17 cellular contexts compared by ENCODE assay signal in genomic region chr5:36252722-36253340, GRCh38. TPM values are rescaled to one million over a fixed set of nuclear protein-coding genes. Genes with fewer than 3 reads are reported as not detected.
A peak's percentile ranks its signal among the peaks of the same experiment; 100 is the strongest.
DNase-seq lines count a peak whose midpoint lies in the region; ATAC-seq and TF ChIP-seq lines count a peak whose summit lies in the region.
"Had no signal": no experiment of that assay in that cellular context is flagged by ENCODE, and none has a peak within 500 bp of the region (broad histone marks: within the 10 kb centered on the region; RNA-seq: fewer than 3 reads in every experiment).

No MANE protein-coding gene starts in this region.

- 82 to 91% methylated on average over 3 of the region's 3 CpGs for WGBS in sigmoid colon, 2 donors
- WGBS in adrenal gland, 4 donors = 54 to 67% (median 66%) methylated on average over 3 of the region's 3 CpGs

- H3K4me1 ChIP-seq in sigmoid colon (peaks cover 0 to 24% (median 14%) of the 10 kb centered on the region in 4 donors), adrenal gland (replicated peaks in 1 of 2) (peaks cover 10 to 15% of the 10 kb centered on the region in 2 donors)
- H3K4me1 ChIP-seq: prostate gland had no signal

- H3K9me3 ChIP-seq in sigmoid colon = no peaks in the 10 kb centered on the region
- H3K9me3 ChIP-seq in adrenal gland (replicated peaks in 1 of 3) = peaks cover 0 to 4% (median 0%) of the 10 kb centered on the region in 3 donors
- H3K9me3 ChIP-seq: prostate gland had no signal

- H3K4me3 ChIP-seq in sigmoid colon (no peak overlapping the region), adrenal gland (no peak overlapping the region)
- H3K4me3 ChIP-seq: prostate gland had no signal

- intact Hi-C loops in left ventricle myocardium superior (cut with micrococcal nuclease) (no loop called here), sigmoid colon (cut with DNase I) (no loop called here), adrenal gland (cut with DNase I) (no loop called here)

- peak overlapping the region; percentile 61 to 70 (median 66) for H3K27ac ChIP-seq in sigmoid colon
- peak overlapping the region in 2 of 5 donors; percentile 16 to 65 for H3K27ac ChIP-seq in adrenal gland

- DNase-seq in GM04503 (ENCODE audit: low read depth) (peak; percentile 37), cerebellum (ENCODE audit: low spot score) (peak; percentile 26), left ventricle myocardium superior (no peak), sigmoid colon (no peak), DMS153 treated with DMSO at 0.1 percent for 48 hours (lab: John Stamatoyannopoulos, UW; ENCODE audit: unreplicated experiment) (no peak), adrenal gland (no peak)
- DNase-seq: activated CD8-positive, alpha-beta memory T cell treated with anti-CD3 and anti-CD28 coated beads, Interleukin-2, amount 50 U/mL, for 48 hours; activated naive CD4-positive, alpha-beta T cell treated with anti-CD3 and anti-CD28 coated beads, Interleukin-2, amount 10 ng/mL, durations not matched to agents 7 days and 5 days; foreskin fibroblast; MM.1S; stimulated activated CD4-positive, alpha-beta T cell treated with anti-CD3 and anti-CD28 coated beads, Interleukin-4, amount 100 ng/mL, for 1 hour; T-helper 17 cell had no signal

- TF ChIP-seq POLR2A in sigmoid colon (IDR thresholded peaks at IDR 0.05) = no peak
- TF ChIP-seq POLR2A in adrenal gland (IDR thresholded peaks at IDR 0.05) = no peak

- H3K36me3 ChIP-seq in sigmoid colon (no peaks in the 10 kb centered on the region), adrenal gland (replicated peaks in 1 of 2) (no peaks in the 10 kb centered on the region)
- H3K36me3 ChIP-seq: prostate gland had no signal

- no peaks in the 10 kb centered on the region for H3K27me3 ChIP-seq in sigmoid colon
- H3K27me3 ChIP-seq in adrenal gland = no peaks in the 10 kb centered on the region

- ATAC-seq in left ventricle myocardium superior (peak; percentile 91), GM19455 (IDR thresholded peaks at IDR 0.05; ENCODE audit: unreplicated experiment) (no peak), HG02571 (IDR thresholded peaks at IDR 0.05; ENCODE audit: unreplicated experiment) (no peak)
- ATAC-seq: activated CD4-positive, CD25-positive, alpha-beta regulatory T cell treated with anti-CD3 and anti-CD28 coated beads, Interleukin-2, amount 50 U/mL, for 24 hours; T-helper 17 cell had no signal

- TF ChIP-seq CTCF in sigmoid colon (IDR thresholded peaks at IDR 0.05) (no peak), adrenal gland (IDR thresholded peaks at IDR 0.05) (no peak)

- TF ChIP-seq EP300 in sigmoid colon (IDR thresholded peaks at IDR 0.05) = no peak

RNA-seq across cellular contexts. Expression of gene NADK2, which starts 11.1 kb away (rescaled TPM):
- total RNA-seq in cerebellum = 43.1 TPM
- total RNA-seq in left ventricle myocardium superior = 41.3 TPM
- total RNA-seq in sigmoid colon = 10 to 100 TPM; 39.6 to 57.9 (median 43.1) TPM
- 10 to 100 TPM in 1 of 3 donors, 1 to 10 TPM in 2; 7.8 to 13.4 (median 9.8) TPM for polyA plus RNA-seq in sigmoid colon
- total RNA-seq in adrenal gland = 10 to 100 TPM; 38.8 to 68.3 (median 50.7) TPM
- 10 to 100 TPM; 13.5 to 32.8 (median 19.5) TPM for polyA plus RNA-seq in adrenal gland

RNA-seq across cellular contexts. Expression of gene RANBP3L, which starts 48.9 kb away (rescaled TPM):
- total RNA-seq in cerebellum (8.0 TPM), left ventricle myocardium superior (0.50 TPM), sigmoid colon (10 to 100 TPM in 1 of 4 donors, 1 to 10 TPM in 3; 3.5 to 16.9 (median 3.7) TPM), adrenal gland (10 to 100 TPM in 1 of 8 donors, 1 to 10 TPM in 7; 1.0 to 21.6 (median 4.9) TPM)
- polyA plus RNA-seq in sigmoid colon (under 1 TPM in 1 of 3 donors, not detected in 2; 0.28 TPM), adrenal gland (1 to 10 TPM in 2 of 3 donors, under 1 TPM in 1; 0.30 to 1.4 (median 1.0) TPM)
- total RNA-seq: T-helper 17 cell had no signal
- polyA plus RNA-seq: AG04450 had no signal

Comparison
In these comparisons a context has a peak if more than half of its experiments do, and no peak if none do; other contexts are left out.
1. DNase-seq: peak in GM04503 (single experiment) and cerebellum (single experiment); none in left ventricle myocardium superior (single experiment), sigmoid colon (single experiment), DMS153 treated with DMSO at 0.1 percent for 48 hours (single experiment) and adrenal gland (0 of 7).